15 cellular contexts compared by ENCODE assay signal in genomic region chr16:3872216-3872895, GRCh38. TPM values are rescaled to one million over a fixed set of nuclear protein-coding genes. Genes with fewer than 3 reads are reported as not detected.
DNase-seq lines count a peak whose midpoint lies in the region; ATAC-seq and TF ChIP-seq lines count a peak whose summit lies in the region.
"Had no signal": no experiment of that assay in that cellular context is flagged by ENCODE, and none has a peak within 500 bp of the region (broad histone marks: within the 10 kb centered on the region; RNA-seq: fewer than 3 reads in every experiment).

No MANE protein-coding gene starts in this region.

- TF ChIP-seq CTCF in Panc1 (IDR thresholded peaks at IDR 0.05) (no peak), glutamatergic neuron (IDR thresholded peaks at IDR 0.05; ENCODE audit: partially characterized antibody, unreplicated experiment) (no peak)

- intact Hi-C loops in Panc1 (cut with micrococcal nuclease; ENCODE audit: unreplicated experiment): no loop called here

- peak overlapping the region in 9 of 11 experiments; percentile 1 to 57 (median 29); a peak in 10 of 22 replicates for H3K9ac ChIP-seq in BLaER1 treated with 17β-estradiol and CSF1 and Interleukin-3, amounts not matched to agents 10 nM and 100 nM
- H3K9ac ChIP-seq in trophoblast cell (ENCODE audit: low read length): no peak overlapping the region
- H3K9ac ChIP-seq: parathyroid adenoma had no signal

- no peaks in the 10 kb centered on the region for H3K27me3 ChIP-seq in BLaER1 treated with 17β-estradiol and CSF1 and Interleukin-3, amounts not matched to agents 10 nM and 100 nM
- H3K27me3 ChIP-seq in Panc1 (ENCODE audit: control insufficient read depth, insufficient read depth, low read length) (no peaks in the 10 kb centered on the region), trophoblast cell (ENCODE audit: insufficient read depth, low read length) (no peaks in the 10 kb centered on the region)
- no peaks in the 10 kb centered on the region for H3K27me3 ChIP-seq in CD8-positive, alpha-beta memory T cell (ENCODE audit: insufficient read depth, low read length, poor library complexity, severe bottlenecking)
- H3K27me3 ChIP-seq: brain microvascular endothelial cell had no signal

- peaks cover 2% of the 10 kb centered on the region for H3K27me3 Mint-ChIP-seq in glutamatergic neuron (ENCODE audit: unreplicated experiment)
- H3K27me3 Mint-ChIP-seq in CD8-positive, alpha-beta memory T cell: no peaks in the 10 kb centered on the region

- ATAC-seq in Panc1 (0 out of 2 replicates have a peak, but pooled peaks have one; percentile 22), GM18861 (IDR thresholded peaks at IDR 0.05; ENCODE audit: unreplicated experiment) (no peak), GM21619 (IDR thresholded peaks at IDR 0.05; ENCODE audit: unreplicated experiment) (no peak)

- WGBS in trophoblast cell (ENCODE audit: extremely low coverage, insufficient coverage, insufficient read length): no CpG with 5 or more reads among the region's 12 CpGs

- peak overlapping the region in 3 of 11 experiments; percentile 0 to 24 (median 18); a peak in 5 of 22 replicates for H3K27ac ChIP-seq in BLaER1 treated with 17β-estradiol and CSF1 and Interleukin-3, amounts not matched to agents 10 nM and 100 nM
- no peak overlapping the region for H3K27ac ChIP-seq in Panc1 (ENCODE audit: low read length)
- no peak overlapping the region for H3K27ac ChIP-seq in trophoblast cell (ENCODE audit: low read depth, low read length)
- no peak overlapping the region for H3K27ac ChIP-seq in CD8-positive, alpha-beta memory T cell (ENCODE audit: low read depth, low read length)
- H3K27ac ChIP-seq: brain microvascular endothelial cell, parathyroid adenoma had no signal

- DNase-seq in Panc1 (ENCODE audit: low read depth, low spot score) (no peak), glutamatergic neuron (no peak), trophoblast cell (no peak), NCI-H1105 treated with DMSO at 0.1 percent for 48 hours (lab: John Stamatoyannopoulos, UW) (no peak)
- no peak for DNase-seq in CD8-positive, alpha-beta memory T cell
- DNase-seq: activated T-cell treated with anti-CD3 and anti-CD28 coated beads for 4 hours, AML-193, brain microvascular endothelial cell, HCEC 1CT, KBM-7, NCI-H2081 treated with DMSO at 0.1 percent for 48 hours had no signal

- no peaks in the 10 kb centered on the region for H3K9me3 ChIP-seq in BLaER1 treated with 17β-estradiol and CSF1 and Interleukin-3, amounts not matched to agents 10 nM and 100 nM (replicated peaks in 1 of 11)
- H3K9me3 ChIP-seq in Panc1 (ENCODE audit: control insufficient read depth, insufficient read depth, low read depth, low read length) (no peaks in the 10 kb centered on the region), trophoblast cell (ENCODE audit: insufficient read depth, low read depth, low read length) (no peaks in the 10 kb centered on the region)
- H3K9me3 ChIP-seq in CD8-positive, alpha-beta memory T cell (ENCODE audit: low read length): no peaks in the 10 kb centered on the region

- peaks cover 73 to 99% (median 90%) of the 10 kb centered on the region in 10 experiments for H3K4me1 ChIP-seq in BLaER1 treated with 17β-estradiol and CSF1 and Interleukin-3, amounts not matched to agents 10 nM and 100 nM
- H3K4me1 ChIP-seq in Panc1 (ENCODE audit: control insufficient read depth, insufficient read depth, low read length) (peaks cover 64% of the 10 kb centered on the region), trophoblast cell (ENCODE audit: control insufficient read depth in 1 of 2, insufficient read depth in 2 of 2, low read length in 2 of 2) (peaks cover 12 to 21% of the 10 kb centered on the region in 2 experiments)
- peaks cover 96% of the 10 kb centered on the region for H3K4me1 ChIP-seq in CD8-positive, alpha-beta memory T cell (ENCODE audit: insufficient read depth, low read length)

- peaks cover 37% of the 10 kb centered on the region for H3K79me2 ChIP-seq in trophoblast cell (ENCODE audit: control insufficient read depth, insufficient read depth, low read length, poor library complexity)

- no peak overlapping the region for H2BK5ac ChIP-seq in trophoblast cell (ENCODE audit: low read depth, low read length, poor library complexity)

- H2AFZ ChIP-seq in trophoblast cell (ENCODE audit: insufficient read depth, low read length, poor library complexity): no peak overlapping the region
- H2AFZ ChIP-seq: parathyroid adenoma had no signal

- BruUV-seq in Panc1 (replicated peaks; lab: Mats Ljungman, UMichigan): no TSS peak

- H3K27ac Mint-ChIP-seq in glutamatergic neuron (ENCODE audit: unreplicated experiment): peak overlapping the region; percentile 86
- H3K27ac Mint-ChIP-seq in CD8-positive, alpha-beta memory T cell: peak overlapping the region in 3 of 8 donors; percentile 44 to 78 (median 51)

- H3K9me3 Mint-ChIP-seq in glutamatergic neuron (ENCODE audit: unreplicated experiment): peaks cover 1% of the 10 kb centered on the region
- H3K9me3 Mint-ChIP-seq in CD8-positive, alpha-beta memory T cell: no peaks in the 10 kb centered on the region

- H2BK120ac ChIP-seq in trophoblast cell (ENCODE audit: insufficient read depth, low read length, poor library complexity): no peak overlapping the region

- no peaks in the 10 kb centered on the region for H3K79me1 ChIP-seq in trophoblast cell (ENCODE audit: low read length)

- H3K4ac ChIP-seq in trophoblast cell (ENCODE audit: low read depth, low read length): peak overlapping the region; percentile 91

- H3K23ac ChIP-seq in trophoblast cell (ENCODE audit: low read length): no peak overlapping the region

- H4K20me1 ChIP-seq in BLaER1 treated with 17β-estradiol and CSF1 and Interleukin-3, amounts not matched to agents 10 nM and 100 nM: peaks cover 100% of the 10 kb centered on the region in 11 experiments

- no peak overlapping the region for H4K8ac ChIP-seq in trophoblast cell (ENCODE audit: low read depth, low read length)

- POLR2A ChIA-PET in Panc1 (lab: Charles Lee): no interaction called here
- POLR2A ChIA-PET in CD8-positive, alpha-beta memory T cell (lab: Charles Lee): no interaction called here

- H3K14ac ChIP-seq in trophoblast cell (ENCODE audit: low read length): no peak overlapping the region

- H2AK5ac ChIP-seq in trophoblast cell (ENCODE audit: low read length): no peak overlapping the region

- peak overlapping the region; percentile 78 for H3K4me3 Mint-ChIP-seq in glutamatergic neuron (ENCODE audit: unreplicated experiment)
- peak overlapping the region in 3 of 7 donors; percentile 33 to 84 (median 54) for H3K4me3 Mint-ChIP-seq in CD8-positive, alpha-beta memory T cell

- no peak overlapping the region for H4K12ac ChIP-seq in trophoblast cell (ENCODE audit: low read depth, low read length)

- no peak overlapping the region for H2BK12ac ChIP-seq in trophoblast cell (ENCODE audit: low read length)

- H3K18ac ChIP-seq in trophoblast cell (ENCODE audit: low read length): peak overlapping the region; percentile 43

- H3K4me2 ChIP-seq in BLaER1 treated with 17β-estradiol and CSF1 and Interleukin-3, amounts not matched to agents 10 nM and 100 nM: peak overlapping the region; percentile 50 to 94 (median 88)
- no peak overlapping the region for H3K4me2 ChIP-seq in trophoblast cell (ENCODE audit: low read length)

- no peaks in the 10 kb centered on the region for H3K36me3 Mint-ChIP-seq in glutamatergic neuron (ENCODE audit: unreplicated experiment)
- peaks cover 0 to 20% (median 0%) of the 10 kb centered on the region in 3 donors for H3K36me3 Mint-ChIP-seq in CD8-positive, alpha-beta memory T cell

- peaks cover 4 to 52% (median 22%) of the 10 kb centered on the region in 11 experiments; a peak in 14 of 22 replicates for H3K36me3 ChIP-seq in BLaER1 treated with 17β-estradiol and CSF1 and Interleukin-3, amounts not matched to agents 10 nM and 100 nM
- H3K36me3 ChIP-seq in Panc1 (ENCODE audit: control insufficient read depth, insufficient read depth, low read length): no peaks in the 10 kb centered on the region
- peaks cover 0 to 2% of the 10 kb centered on the region in 2 experiments for H3K36me3 ChIP-seq in trophoblast cell (ENCODE audit: control insufficient read depth in 1 of 2, insufficient read depth in 2 of 2, low read length in 2 of 2)
- no peaks in the 10 kb centered on the region for H3K36me3 ChIP-seq in CD8-positive, alpha-beta memory T cell (ENCODE audit: insufficient read depth, low read length)
- H3K36me3 ChIP-seq: brain microvascular endothelial cell had no signal

- peaks cover 76% of the 10 kb centered on the region for H3K4me1 Mint-ChIP-seq in glutamatergic neuron (ENCODE audit: low read depth, unreplicated experiment)
- peaks cover 91 to 100% (median 96%) of the 10 kb centered on the region in 3 donors for H3K4me1 Mint-ChIP-seq in CD8-positive, alpha-beta memory T cell

- H3K4me3 ChIP-seq in BLaER1 treated with 17β-estradiol and CSF1 and Interleukin-3, amounts not matched to agents 10 nM and 100 nM: no peak overlapping the region
- H3K4me3 ChIP-seq in Panc1 (ENCODE audit: low read depth in 2 of 2, low read length in 2 of 2) (no peak overlapping the region), trophoblast cell (ENCODE audit: low read depth, low read length) (no peak overlapping the region)
- H3K4me3 ChIP-seq in CD8-positive, alpha-beta memory T cell (ENCODE audit: low read length): no peak overlapping the region

- no peak overlapping the region for H4K91ac ChIP-seq in trophoblast cell (ENCODE audit: low read depth, low read length)

- in situ Hi-C loops in Panc1 (cut with HindIII; ENCODE audit: low pct_unique_long_range_greater_than_20kb, low sequenced_read_pairs): loop anchor here (10.0 kb wide), 1 partner anchor 58 kb away; no protein-coding TSS in a partner anchor

- CTCF ChIA-PET in Panc1 (lab: Charles Lee): no interaction called here
- CTCF ChIA-PET in CD8-positive, alpha-beta memory T cell (lab: Charles Lee): interaction anchor here (1.6 kb wide), 1 partner anchor 10 kb away, joined by 4 read pairs; no protein-coding TSS in a partner anchor

RNA-seq across cellular contexts. Expression of gene CREBBP, which starts 8.2 kb away (rescaled TPM):
- total RNA-seq in Panc1 (2021; ENCODE audit: unreplicated experiment) (60.2 TPM), glutamatergic neuron (ENCODE audit: unreplicated experiment) (96.9 TPM)
- 52.0 TPM for polyA plus RNA-seq in Panc1 (2012; ENCODE audit: insufficient read length)
- polyA plus RNA-seq in trophoblast cell (2013): 31.9 and 34.3 TPM in 2 replicates
- 10 to 100 TPM; 48.8 to 51.1 TPM for total RNA-seq in CD8-positive, alpha-beta memory T cell
- 15.5 TPM for polyA plus RNA-seq in CD8-positive, alpha-beta memory T cell
